In the genomic region with DNA sequence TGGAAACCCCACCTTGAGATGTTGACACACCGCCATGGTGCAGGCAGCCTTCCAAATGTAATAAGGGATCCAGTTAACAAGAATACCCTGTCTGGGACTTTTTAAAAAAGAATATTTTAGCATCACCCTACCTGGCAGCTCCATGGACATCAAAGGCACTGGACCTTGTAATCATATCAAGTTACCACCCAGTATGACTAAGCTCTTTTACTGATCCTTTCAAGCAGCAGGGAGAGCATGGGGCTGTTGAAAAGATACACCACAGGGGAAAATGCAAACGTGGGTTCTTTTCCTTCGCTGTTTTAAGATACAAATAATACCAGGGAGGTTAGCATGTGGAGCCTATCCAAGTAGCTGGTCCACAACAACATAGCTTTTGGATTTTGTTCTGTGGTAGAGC, we compare ENCODE assay signal across 15 cellular contexts.
DNase-seq lines count a peak whose midpoint lies in the region; ATAC-seq, FAIRE-seq and TF ChIP-seq lines count a peak whose summit lies in the region.
"Had no signal": no experiment of that assay in that cellular context is flagged by ENCODE, and none has a peak within 500 bp of the region (broad histone marks: within the 10 kb centered on the region; RNA-seq: fewer than 3 reads in every experiment).

No MANE protein-coding gene starts in this region.

- peak overlapping the region in 1 of 2 donors; percentile 25 for H3K27ac ChIP-seq in small intestine (ENCODE audit: low read depth in 1 of 2, low read length in 1 of 2)
- H3K27ac ChIP-seq: neutrophil had no signal

- ATAC-seq in GM18907 (IDR thresholded peaks at IDR 0.05; ENCODE audit: unreplicated experiment) (no peak), GM21717 (IDR thresholded peaks at IDR 0.05; ENCODE audit: unreplicated experiment) (no peak)

- WGBS in small intestine, 3 donors, result 38 to 70% (median 39%) methylated on average over 3 of the region's 3 CpGs

- H3K9me3 ChIP-seq in small intestine (ENCODE audit: control insufficient read depth, low read depth), result no peaks in the 10 kb centered on the region
- H3K9me3 ChIP-seq: neutrophil had no signal

- FAIRE-seq in small intestine (lab: Jason Lieb, UNC) (no peak), HTR-8/SVneo (lab: Jason Lieb, UNC) (no peak)
- FAIRE-seq: kidney, urothelium cell line had no signal

- peak; percentile 10 for DNase-seq in NCI-H82 (lab: John Stamatoyannopoulos, UW)
- no peak for DNase-seq in NCI-H82 treated with DMSO at 0.1 percent for 48 hours (lab: John Stamatoyannopoulos, UW; ENCODE audit: unreplicated experiment)
- DNase-seq in NCI-H2196 treated with DMSO at 0.1 percent for 48 hours (lab: John Stamatoyannopoulos, UW; ENCODE audit: unreplicated experiment), result peak; percentile 54
- peak; percentile 35 for DNase-seq in epithelial cell of esophagus (ENCODE audit: low read depth)
- peak; percentile 59 for DNase-seq in small intestine
- no peak for DNase-seq in HTR-8/SVneo (ENCODE audit: insufficient read length, low spot score)
- DNase-seq: activated naive CD4-positive, alpha-beta T cell treated with anti-CD3 and anti-CD28 coated beads for 36 hours; kidney; NCI-H1048; stimulated activated CD4-positive, alpha-beta T cell treated with anti-CD3 and anti-CD28 coated beads, Interleukin-15, amount 100 ng/mL, for 24 hours; stimulated activated CD8-positive, alpha-beta memory T cell treated with anti-CD3 and anti-CD28 coated beads, Interleukin-4, amount 100 ng/mL, for 48 hours had no signal

- H3K4me3 ChIP-seq in epithelial cell of esophagus (ENCODE audit: low read length) (no peak overlapping the region), small intestine (ENCODE audit: low read depth in 1 of 2, low read length in 2 of 2) (no peak overlapping the region)

- peaks cover 0 to 4% of the 10 kb centered on the region in 2 donors for H3K4me1 ChIP-seq in small intestine (ENCODE audit: control insufficient read depth in 2 of 2, insufficient read depth in 1 of 2, low read depth in 1 of 2, low read length in 1 of 2)

- H3K36me3 ChIP-seq in small intestine (ENCODE audit: control insufficient read depth in 2 of 2, insufficient read depth in 2 of 2, low read length in 2 of 2), result no peaks in the 10 kb centered on the region
- H3K36me3 ChIP-seq: neutrophil had no signal

- TF ChIP-seq CTCF in epithelial cell of esophagus (IDR thresholded peaks at IDR 0.05; ENCODE audit: insufficient read depth, low read depth, low read length, missing control alignments), result no peak

- no peaks in the 10 kb centered on the region for H3K27me3 ChIP-seq in small intestine (ENCODE audit: control insufficient read depth in 2 of 2, insufficient read depth in 2 of 2, low read length in 2 of 2)
- H3K27me3 ChIP-seq: neutrophil had no signal

Comparison
In these comparisons a context has a peak if more than half of its experiments do, and no peak if none do; other contexts are left out.
1. DNase-seq: peak in NCI-H82 (single experiment), NCI-H2196 treated with DMSO at 0.1 percent for 48 hours (single experiment), epithelial cell of esophagus (single experiment) and small intestine (single experiment); none in NCI-H82 treated with DMSO at 0.1 percent for 48 hours (single experiment) and HTR-8/SVneo (single experiment).